In the genomic region with DNA sequence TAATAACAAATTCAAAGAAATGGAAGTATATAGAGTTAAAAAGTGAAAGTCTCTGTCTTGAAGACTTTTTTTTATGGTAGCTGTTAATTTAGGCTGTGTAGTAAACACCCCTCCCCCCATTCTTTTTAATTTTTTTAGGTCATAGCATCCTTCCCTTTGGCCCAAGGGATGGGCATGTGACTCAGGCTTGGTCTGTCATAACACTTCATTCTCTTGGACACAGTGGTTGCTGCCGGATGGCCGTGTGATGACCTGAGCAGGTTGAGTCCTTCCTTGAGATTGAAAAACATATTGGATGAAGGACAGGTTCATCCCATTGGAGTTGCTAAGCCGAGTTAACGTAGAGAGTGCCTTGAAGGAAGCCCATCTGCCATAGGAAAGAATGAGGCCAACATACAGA, we compare ENCODE assay signal across 27 cellular contexts.
"Had no signal": no experiment of that assay in that cellular context is flagged by ENCODE, and none has a peak within 500 bp of the region (broad histone marks: within the 10 kb centered on the region; RNA-seq: fewer than 3 reads in every experiment).

No MANE protein-coding gene starts in this region.

- H3K4me3 ChIP-seq: coronary artery, dorsolateral prefrontal cortex, esophagus muscularis mucosa, gastrocnemius medialis, heart left ventricle had no signal

- H3K27ac ChIP-seq: brain microvascular endothelial cell, coronary artery, dorsolateral prefrontal cortex, esophagus muscularis mucosa, foreskin keratinocyte, heart left ventricle, VCaP had no signal

- ATAC-seq: activated naive CD4-positive, alpha-beta T cell treated with anti-CD3 and anti-CD28 coated beads, Interleukin-2, amount 50 U/mL, for 72 hours; activated T-cell treated with anti-CD3 and anti-CD28 coated beads, Interleukin-2, amount 50 U/mL, for 72 hours; foreskin keratinocyte; gastrocnemius medialis; WTC11 had no signal

- H3K9me3 ChIP-seq: esophagus muscularis mucosa, gastrocnemius medialis, heart left ventricle had no signal

- H3K36me3 ChIP-seq: brain microvascular endothelial cell, esophagus muscularis mucosa, gastrocnemius medialis, heart left ventricle had no signal

- H3K4me1 ChIP-seq: foreskin keratinocyte had no signal

- DNase-seq: activated CD4-positive, alpha-beta memory T cell treated with anti-CD3 and anti-CD28 coated beads, Interleukin-2, amount 10 ng/mL, durations not matched to agents 7 days and 5 days; activated CD4-positive, alpha-beta T cell treated with anti-CD3 and anti-CD28 coated beads for 1 hour; activated CD4-positive, alpha-beta T cell treated with anti-CD3 and anti-CD28 coated beads for 4 hours; activated CD4-positive, alpha-beta T cell treated with anti-CD3 and anti-CD28 coated beads, Interleukin-2, amount 10 ng/mL, durations not matched to agents 7 days and 5 days; activated CD4-positive, alpha-beta T cell treated with anti-CD3 and anti-CD28 coated beads, Interleukin-2, amount 50 U/mL, for 4 hours; activated CD8-positive, alpha-beta memory T cell treated with anti-CD3 and anti-CD28 coated beads, Interleukin-2, amount 50 U/mL, for 48 hours; activated gamma-delta T cell; activated naive CD4-positive, alpha-beta T cell; activated naive CD4-positive, alpha-beta T cell treated with anti-CD3 and anti-CD28 coated beads, Interleukin-2, amount 10 ng/mL, durations not matched to agents 7 days and 5 days; activated naive CD8-positive, alpha-beta T cell treated with anti-CD3 and anti-CD28 coated beads, Interleukin-2, amount 10 ng/mL, durations not matched to agents 7 days and 5 days; activated T-cell treated with anti-CD3 and anti-CD28 coated beads for 4 hours; activated T-cell treated with anti-CD3 and anti-CD28 coated beads, Interleukin-2, amount 50 U/mL, for 24 hours; activated T-cell treated with anti-CD3 and anti-CD28 coated beads, Interleukin-2, amount 50 U/mL, for 72 hours; brain microvascular endothelial cell; dorsolateral prefrontal cortex; effector memory CD4-positive, alpha-beta T cell; endodermal cell; foreskin keratinocyte; gastrocnemius medialis; glutamatergic neuron; heart left ventricle; T-helper 2 cell had no signal

- H3K27me3 ChIP-seq: brain microvascular endothelial cell, dorsolateral prefrontal cortex, esophagus muscularis mucosa, foreskin keratinocyte, gastrocnemius medialis, heart left ventricle had no signal
